In the genomic region with DNA sequence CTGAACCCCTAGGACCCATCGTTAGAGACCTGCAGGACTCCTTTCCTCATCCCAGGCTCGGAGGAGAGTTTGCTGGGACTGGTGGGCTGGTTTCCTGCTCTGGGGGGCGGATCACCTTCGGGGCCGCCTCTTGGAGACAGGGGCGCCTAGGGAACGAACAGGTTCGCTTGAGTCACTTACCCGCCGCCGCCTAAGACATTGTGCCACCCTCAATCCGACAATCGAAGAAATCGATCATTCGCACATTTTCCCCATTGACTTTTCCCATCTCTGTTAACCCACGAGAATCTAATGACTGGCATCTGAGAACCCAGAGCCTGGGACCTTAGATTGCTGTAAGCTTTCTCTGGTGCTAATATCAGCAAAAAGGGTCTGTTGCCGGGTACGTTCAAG, we compare ENCODE assay signal across 8 cellular contexts. TPM values are rescaled to one million over a fixed set of nuclear protein-coding genes. Genes with fewer than 3 reads are reported as not detected.
DNase-seq lines count a peak whose midpoint lies in the region; ATAC-seq and TF ChIP-seq lines count a peak whose summit lies in the region.

No MANE protein-coding gene starts in this region.

- peaks cover 79% of the 10 kb centered on the region for H3K4me1 Mint-ChIP-seq in CD4-positive, alpha-beta T cell (ENCODE audit: low read depth)

- H3K27me3 ChIP-seq in CD4-positive, alpha-beta T cell (ENCODE audit: control insufficient read depth, insufficient read depth, low read length), result no peaks in the 10 kb centered on the region
- H3K27me3 ChIP-seq in GM23248 (replicated peaks; ENCODE audit: insufficient read depth) (no peaks in the 10 kb centered on the region), WERI-Rb-1 (ENCODE audit: insufficient read depth, low read depth, severe bottlenecking) (no peaks in the 10 kb centered on the region), heart right ventricle (no peaks in the 10 kb centered on the region), smooth muscle cell (ENCODE audit: low read depth) (no peaks in the 10 kb centered on the region)

- H3K79me2 ChIP-seq in GM23248 (ENCODE audit: insufficient read depth), result peaks cover 95% of the 10 kb centered on the region
- peaks cover 93% of the 10 kb centered on the region for H3K79me2 ChIP-seq in smooth muscle cell (ENCODE audit: low read depth)

- no peaks in the 10 kb centered on the region for H3K9me3 Mint-ChIP-seq in CD4-positive, alpha-beta T cell

- H3K36me3 Mint-ChIP-seq in CD4-positive, alpha-beta T cell (ENCODE audit: low read depth), result peaks cover 48% of the 10 kb centered on the region

- intact Hi-C loops in CD4-positive, alpha-beta T cell (cut with DNase I, micrococcal nuclease), result loop anchor here (2.0 to 10.0 kb wide), 9 partner anchors 206 to 1923 kb away; partner anchors contain the start of genes DCAF5 (in 2 of the 2), SRSF5 (in 2 of the 2), COX16 (in 1 of the 2) and MED6 (in 1 of the 2)
- intact Hi-C loops in heart right ventricle (cut with DNase I), result no loop called here

- H3F3A ChIP-seq in GM23248 (ENCODE audit: insufficient read depth) (no peaks in the 10 kb centered on the region), smooth muscle cell (ENCODE audit: low read depth) (no peaks in the 10 kb centered on the region)

- no peak for ATAC-seq in CD4-positive, alpha-beta T cell (ENCODE audit: poor library complexity)
- ATAC-seq in heart right ventricle, result peak in 2 of 8 donors; percentile 19 to 21
- ATAC-seq in HG02623 (IDR thresholded peaks at IDR 0.05; ENCODE audit: unreplicated experiment), result no peak
- ATAC-seq in HG03025 (IDR thresholded peaks at IDR 0.05; ENCODE audit: low FRiP score, unreplicated experiment), result no peak

- H3K9me2 ChIP-seq in GM23248 (ENCODE audit: insufficient read depth), result no peaks in the 10 kb centered on the region

- DNase-seq in CD4-positive, alpha-beta T cell, result no peak
- DNase-seq in GM23248, result no peak
- no peak for DNase-seq in WERI-Rb-1
- DNase-seq in heart right ventricle, result no peak
- no peak for DNase-seq in smooth muscle cell (lab: John Stamatoyannopoulos, UW; ENCODE audit: unreplicated experiment)
- no peak for DNase-seq in KG1 (lab: John Stamatoyannopoulos, UW)

- H3K27me3 Mint-ChIP-seq in CD4-positive, alpha-beta T cell, result no peaks in the 10 kb centered on the region

- peak overlapping the region; percentile 98 for H3K4me2 ChIP-seq in GM23248 (ENCODE audit: unreplicated experiment)
- peak overlapping the region; percentile 98 for H3K4me2 ChIP-seq in smooth muscle cell

- H3K4me1 ChIP-seq in GM23248 (ENCODE audit: insufficient read depth), result peaks cover 45% of the 10 kb centered on the region
- peaks cover 17 to 65% (median 49%) of the 10 kb centered on the region in 9 donors for H3K4me1 ChIP-seq in heart right ventricle
- H3K4me1 ChIP-seq in smooth muscle cell (ENCODE audit: low read depth), result peaks cover 33% of the 10 kb centered on the region

- no peaks in the 10 kb centered on the region; the same call in 1 of the 2 replicates for H4K20me1 ChIP-seq in GM23248 (ENCODE audit: insufficient read depth)
- H4K20me1 ChIP-seq in smooth muscle cell (ENCODE audit: low read depth), result peaks cover 76% of the 10 kb centered on the region

- peak overlapping the region; percentile 82 for H3K27ac ChIP-seq in CD4-positive, alpha-beta T cell (ENCODE audit: low read depth, low read length)
- peak overlapping the region; percentile 87 for H3K27ac ChIP-seq in GM23248
- peak overlapping the region; percentile 98 for H3K27ac ChIP-seq in WERI-Rb-1
- peak overlapping the region in 9 of 10 donors; percentile 76 to 94 (median 87) for H3K27ac ChIP-seq in heart right ventricle
- H3K27ac ChIP-seq in smooth muscle cell (ENCODE audit: low read depth), result peak overlapping the region; percentile 92

- 0 to 2% methylated on average over 18 of the region's 18 CpGs for WGBS in GM23248 (ENCODE audit: low coverage in 1 of 2, low lambda C conversion rate in 2 of 2, missing lambda C conversion rate in 2 of 2), 2 experiments
- 0 to 1% methylated on average over 18 of the region's 18 CpGs for WGBS in heart right ventricle, 2 donors
- WGBS in smooth muscle cell (ENCODE audit: low lambda C conversion rate), result 2% methylated on average over 17 of the region's 18 CpGs

- in situ Hi-C loops in GM23248 (cut with MboI), result no loop called here

- H2AFZ ChIP-seq in GM23248 (peak overlapping the region; percentile 82), smooth muscle cell (ENCODE audit: low read depth) (peak overlapping the region; percentile 84)

- POLR2A ChIA-PET in CD4-positive, alpha-beta T cell (lab: Charles Lee), result interaction anchor here (0.7 to 2.8 kb wide), 16 partner anchors 11 to 1582 kb away, joined by 3 to 33 read pairs (median 5); partner anchors contain the start of genes COX16, DCAF5, EXD2 and SRSF5

- peak overlapping the region; percentile 96 for H3K4me3 Mint-ChIP-seq in CD4-positive, alpha-beta T cell

- H3K4me3 ChIP-seq in GM23248 (peak overlapping the region; percentile 95), WERI-Rb-1 (ENCODE audit: low read depth, low read length) (peak overlapping the region; percentile 93), heart right ventricle (peak overlapping the region; percentile 67 to 92 (median 78)), smooth muscle cell (peak overlapping the region; percentile 79)

- no peak for TF ChIP-seq CTCF in CD4-positive, alpha-beta T cell (IDR thresholded peaks at IDR 0.05)
- TF ChIP-seq CTCF in WERI-Rb-1 (IDR thresholded peaks at IDR 0.05; ENCODE audit: low read depth, low read length), result no peak
- no peak for TF ChIP-seq CTCF in heart right ventricle (IDR thresholded peaks at IDR 0.05)
- no peak for TF ChIP-seq CTCF in smooth muscle cell (IDR thresholded peaks at IDR 0.05; ENCODE audit: borderline replicate concordance, insufficient read depth, poor library complexity, severe bottlenecking)

- H3K36me3 ChIP-seq in GM23248 (ENCODE audit: low read depth) (peaks cover 17% of the 10 kb centered on the region; the same call in 1 of the 2 replicates), WERI-Rb-1 (peaks cover 40% of the 10 kb centered on the region), heart right ventricle (peaks cover 0 to 27% (median 22%) of the 10 kb centered on the region in 9 donors), smooth muscle cell (ENCODE audit: low read depth) (peaks cover 3% of the 10 kb centered on the region)

- H3K27ac Mint-ChIP-seq in CD4-positive, alpha-beta T cell, result peak overlapping the region; percentile 99

- H3K9ac ChIP-seq in GM23248 (peak overlapping the region; percentile 99), smooth muscle cell (ENCODE audit: low read depth) (peak overlapping the region; percentile 97)

- no peaks in the 10 kb centered on the region for H3K9me3 ChIP-seq in CD4-positive, alpha-beta T cell (ENCODE audit: control insufficient read depth, low read length)
- H3K9me3 ChIP-seq in GM23248 (ENCODE audit: low read depth) (no peaks in the 10 kb centered on the region), WERI-Rb-1 (ENCODE audit: severe bottlenecking) (no peaks in the 10 kb centered on the region), heart right ventricle (no peaks in the 10 kb centered on the region), smooth muscle cell (replicated peaks; ENCODE audit: low read depth) (no peaks in the 10 kb centered on the region)

- CTCF ChIA-PET in CD4-positive, alpha-beta T cell (lab: Charles Lee), result interaction anchor here (1.3 to 1.9 kb wide), 2 partner anchors 247 to 270 kb away, joined by 3 to 4 read pairs; no protein-coding TSS in a partner anchor

RNA-seq across cellular contexts. Expression of gene SLC39A9, which starts 0.3 kb away (rescaled TPM):
- total RNA-seq in CD4-positive, alpha-beta T cell, result 10 to 100 TPM; 19.5 to 20.5 TPM
- 89.7 and 90.9 TPM in 2 replicates for total RNA-seq in GM23248 (2014; rRNA removed; shearing (Covaris generic))
- polyA plus RNA-seq in GM23248 (2016; fragmentation: Nextera tagmentation; extraction: Ambion mirVana) (32.7 and 32.9 TPM in 2 replicates), heart right ventricle (10 to 100 TPM; 11.1 to 13.2 TPM), smooth muscle cell (39.9 and 42.8 TPM in 2 replicates)
- total RNA-seq in heart right ventricle (10 to 100 TPM; 19.3 to 28.3 (median 22.8) TPM), smooth muscle cell (106 and 110 TPM in 2 replicates)

RNA-seq across cellular contexts. Expression of gene ERH, which starts 0.7 kb away (rescaled TPM):
- total RNA-seq in CD4-positive, alpha-beta T cell, result 10 to 100 TPM; 87.0 to 96.3 TPM
- 70.4 and 132 TPM in 2 replicates for total RNA-seq in GM23248 (2014; rRNA removed; shearing (Covaris generic))
- polyA plus RNA-seq in GM23248 (2016; fragmentation: Nextera tagmentation; extraction: Ambion mirVana) (109 and 136 TPM in 2 replicates), heart right ventricle (100 to 1,000 TPM; 123 to 142 TPM), smooth muscle cell (184 and 208 TPM in 2 replicates)
- total RNA-seq in heart right ventricle (100 to 1,000 TPM; 102 to 151 (median 130) TPM), smooth muscle cell (109 and 118 TPM in 2 replicates)

Comparison
In these comparisons a context has a peak if more than half of its experiments do, and no peak if none do; other contexts are left out.
1. intact Hi-C loops: an anchor here in CD4-positive, alpha-beta T cell (2.0 to 10.0 kb wide); none called in heart right ventricle.